8 cellular contexts compared by ENCODE assay signal in the genomic region with DNA sequence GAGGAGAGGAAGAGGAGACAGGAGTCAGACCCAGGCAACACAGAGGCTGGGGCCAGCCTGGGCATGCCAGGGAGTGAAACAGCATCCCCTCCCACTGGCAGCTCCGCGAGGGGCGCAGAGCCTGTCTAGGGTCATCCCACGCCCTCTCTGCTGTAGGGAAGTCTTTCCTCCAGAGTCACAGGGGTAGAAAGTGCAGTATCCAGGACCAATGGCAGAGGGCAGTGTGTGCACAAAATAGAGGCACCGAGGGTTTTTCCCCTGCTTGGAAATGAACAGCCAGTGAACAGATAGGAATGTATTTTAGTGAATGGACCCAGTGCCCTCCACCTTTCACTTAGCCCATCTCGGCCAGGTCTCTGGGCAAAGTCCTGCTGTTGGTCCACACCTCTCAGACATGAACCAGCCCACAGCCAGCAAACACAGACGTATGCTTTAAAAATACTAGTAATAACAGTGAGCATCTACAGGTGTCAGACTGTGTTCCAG.
DNase-seq lines count a peak whose midpoint lies in the region; ATAC-seq and TF ChIP-seq lines count a peak whose summit lies in the region.

No MANE protein-coding gene starts in this region.

- no peak for ATAC-seq in GM18520 (IDR thresholded peaks at IDR 0.05; ENCODE audit: unreplicated experiment)

- TF ChIP-seq CTCF in cardiac fibroblast (IDR thresholded peaks at IDR 0.05; ENCODE audit: low read depth, low read length), result peak; percentile 78

- H3K4me3 ChIP-seq in cardiac fibroblast (replicated peaks in 1 of 2; ENCODE audit: low read depth in 2 of 2, low read length in 2 of 2), result no peak overlapping the region

- DNase-seq in SKM-1 treated with dmso at 0.1 percent for 144 hours (lab: John Stamatoyannopoulos, UW; ENCODE audit: unreplicated experiment) (peak; percentile 1), SKM-1 (lab: John Stamatoyannopoulos, UW; ENCODE audit: unreplicated experiment) (no peak), NCI-H2107 (lab: John Stamatoyannopoulos, UW) (peak; percentile 85), cardiac fibroblast (ENCODE audit: low read depth in 2 of 2) (peak; percentile 70 to 72), islet precursor cell (peak; percentile 94)
- DNase-seq in activated CD4-positive, CD25-positive, alpha-beta regulatory T cell treated with anti-CD3 and anti-CD28 coated beads, Interleukin-2, amount 50 U/mL, for 16 hours (ENCODE audit: low read depth, low spot score), result peak; percentile 16
- peak in 3 of 4 experiments; percentile 34 to 42 (median 36) for DNase-seq in stimulated activated CD4-positive, alpha-beta T cell treated with anti-CD3 and anti-CD28 coated beads, Interleukin-1b, Interleukin-23, amount 100 ng/mL, for 24 hours (ENCODE audit: low read depth in 4 of 4, low spot score in 1 of 4)
